1 cellular context compared by ENCODE assay signal in genomic region chr4:182937268-182938208, GRCh38.
TF ChIP-seq lines count a peak whose summit lies in the region.

No MANE protein-coding gene starts in this region.

TF ChIP-seq in GM23338, 12 proteins besides CTCF, POLR2A, EP300 and RAD21 (continued from another document):
- TF ChIP-seq, protein P1, sequence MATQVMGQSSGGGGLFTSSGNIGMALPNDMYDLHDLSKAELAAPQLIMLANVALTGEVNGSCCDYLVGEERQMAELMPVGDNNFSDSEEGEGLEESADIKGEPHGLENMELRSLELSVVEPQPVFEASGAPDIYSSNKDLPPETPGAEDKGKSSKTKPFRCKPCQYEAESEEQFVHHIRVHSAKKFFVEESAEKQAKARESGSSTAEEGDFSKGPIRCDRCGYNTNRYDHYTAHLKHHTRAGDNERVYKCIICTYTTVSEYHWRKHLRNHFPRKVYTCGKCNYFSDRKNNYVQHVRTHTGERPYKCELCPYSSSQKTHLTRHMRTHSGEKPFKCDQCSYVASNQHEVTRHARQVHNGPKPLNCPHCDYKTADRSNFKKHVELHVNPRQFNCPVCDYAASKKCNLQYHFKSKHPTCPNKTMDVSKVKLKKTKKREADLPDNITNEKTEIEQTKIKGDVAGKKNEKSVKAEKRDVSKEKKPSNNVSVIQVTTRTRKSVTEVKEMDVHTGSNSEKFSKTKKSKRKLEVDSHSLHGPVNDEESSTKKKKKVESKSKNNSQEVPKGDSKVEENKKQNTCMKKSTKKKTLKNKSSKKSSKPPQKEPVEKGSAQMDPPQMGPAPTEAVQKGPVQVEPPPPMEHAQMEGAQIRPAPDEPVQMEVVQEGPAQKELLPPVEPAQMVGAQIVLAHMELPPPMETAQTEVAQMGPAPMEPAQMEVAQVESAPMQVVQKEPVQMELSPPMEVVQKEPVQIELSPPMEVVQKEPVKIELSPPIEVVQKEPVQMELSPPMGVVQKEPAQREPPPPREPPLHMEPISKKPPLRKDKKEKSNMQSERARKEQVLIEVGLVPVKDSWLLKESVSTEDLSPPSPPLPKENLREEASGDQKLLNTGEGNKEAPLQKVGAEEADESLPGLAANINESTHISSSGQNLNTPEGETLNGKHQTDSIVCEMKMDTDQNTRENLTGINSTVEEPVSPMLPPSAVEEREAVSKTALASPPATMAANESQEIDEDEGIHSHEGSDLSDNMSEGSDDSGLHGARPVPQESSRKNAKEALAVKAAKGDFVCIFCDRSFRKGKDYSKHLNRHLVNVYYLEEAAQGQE (IDR thresholded peaks at IDR 0.05; ENCODE audit: unreplicated experiment), result no peak
